In the genomic region with DNA sequence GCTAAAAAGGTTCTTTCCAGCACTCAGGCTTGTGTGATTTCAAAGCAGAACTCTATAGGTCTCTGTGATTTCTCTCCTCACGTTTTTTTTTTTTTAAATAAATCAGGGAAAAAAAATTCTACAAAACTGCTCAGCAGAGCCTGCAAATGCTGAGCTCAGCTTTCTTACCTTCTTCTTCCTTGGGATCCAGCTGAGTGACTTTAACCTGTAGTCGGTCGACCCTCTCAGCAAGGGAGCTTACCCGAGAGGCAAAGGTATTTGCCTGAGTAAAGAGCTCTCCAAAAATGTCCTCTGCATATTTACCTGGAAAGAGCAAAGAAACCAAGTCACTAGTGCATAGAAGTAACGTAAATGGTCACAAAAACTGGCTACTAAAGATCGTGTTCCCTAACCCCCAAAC, we compare ENCODE assay signal across 8 cellular contexts. TPM values are rescaled to one million over a fixed set of nuclear protein-coding genes. Genes with fewer than 3 reads are reported as not detected.
DNase-seq lines count a peak whose midpoint lies in the region; ATAC-seq and TF ChIP-seq lines count a peak whose summit lies in the region.

No MANE protein-coding gene starts in this region.

- peaks cover 49% of the 10 kb centered on the region for H3K4me1 Mint-ChIP-seq in GM23338

- no peaks in the 10 kb centered on the region for H3K9me3 ChIP-seq in SK-N-SH
- H3K9me3 ChIP-seq in spleen: no peaks in the 10 kb centered on the region

- H3K27ac ChIP-seq in GM23338 (ENCODE audit: low read depth): peak overlapping the region; percentile 73
- peak overlapping the region; percentile 26 to 67; a peak in 3 of 4 replicates for H3K27ac ChIP-seq in SK-N-SH (ENCODE audit: low read depth in 2 of 2, low read length in 1 of 2)
- H3K27ac ChIP-seq in foreskin keratinocyte: peak overlapping the region; percentile 26
- H3K27ac ChIP-seq in spleen: peak overlapping the region in 6 of 8 donors; percentile 39 to 75 (median 58)

- H3K4me1 ChIP-seq in GM23338 (ENCODE audit: insufficient read depth) (peaks cover 31% of the 10 kb centered on the region), SK-N-SH (ENCODE audit: control insufficient read depth in 1 of 2, insufficient read depth in 2 of 2, low read depth in 1 of 2, low read length in 1 of 2) (peaks cover 0 to 14% of the 10 kb centered on the region in 2 experiments; a peak in 1 of 4 replicates), foreskin keratinocyte (peaks cover 7% of the 10 kb centered on the region), spleen (peaks cover 25 to 81% (median 68%) of the 10 kb centered on the region in 6 donors)

- no peaks in the 10 kb centered on the region for H3K9me2 ChIP-seq in GM23338 (ENCODE audit: insufficient read depth)
- H3K9me2 ChIP-seq in SK-N-SH: no peaks in the 10 kb centered on the region

- no peak overlapping the region for H2AFZ ChIP-seq in GM23338
- H2AFZ ChIP-seq in SK-N-SH (ENCODE audit: low read depth): no peak overlapping the region; the same call in 1 of the 2 replicates

- H3K4me3 Mint-ChIP-seq in GM23338: peak overlapping the region; percentile 41; the same call in 2 of the 3 replicates

- H3K4me3 ChIP-seq in GM23338 (no peak overlapping the region), SK-N-SH (ENCODE audit: low read depth in 2 of 2, low read length in 1 of 2) (no peak overlapping the region), spleen (no peak overlapping the region)

- intact Hi-C loops in spleen (cut with DNase I; ENCODE audit: low total_unique reads): loop anchor here (5.0 kb wide), 1 partner anchor 189 kb away; no protein-coding TSS in a partner anchor

- peak overlapping the region; percentile 33; the same call in 1 of the 2 replicates for H3K9ac ChIP-seq in SK-N-SH

- CTCF ChIA-PET in SK-N-SH (lab: Yijun Ruan, JAX): interaction anchor here (0.8 to 16.9 kb wide), 3 partner anchors 24 to 188 kb away, joined by 3 to 111 read pairs (median 20); a partner anchor contains a TSS

- WGBS in SK-N-SH (ENCODE audit: low lambda C conversion rate): 69% methylated on average over 6 of the region's 6 CpGs
- 68 to 81% (median 73%) methylated on average over 6 of the region's 6 CpGs for WGBS in spleen, 5 donors

- H3K36me3 ChIP-seq in GM23338 (ENCODE audit: insufficient read depth): peaks cover 15% of the 10 kb centered on the region
- peaks cover 42 to 45% of the 10 kb centered on the region in 2 experiments for H3K36me3 ChIP-seq in SK-N-SH (replicated peaks in 1 of 2; ENCODE audit: control insufficient read depth in 1 of 2, insufficient read depth in 2 of 2, low read length in 1 of 2)
- peaks cover 5 to 76% (median 50%) of the 10 kb centered on the region in 6 donors for H3K36me3 ChIP-seq in spleen

- TF ChIP-seq RAD21 in SK-N-SH (IDR thresholded peaks at IDR 0.05; ENCODE audit: low read length): no peak

- peak overlapping the region; percentile 58 for H3K4me2 ChIP-seq in GM23338
- no peak overlapping the region; the same call in 1 of the 2 replicates for H3K4me2 ChIP-seq in SK-N-SH

- H3K79me2 ChIP-seq in GM23338 (replicated peaks; ENCODE audit: insufficient read depth) (peaks cover 10% of the 10 kb centered on the region), SK-N-SH (ENCODE audit: insufficient read depth) (peaks cover 49% of the 10 kb centered on the region)

- ATAC-seq in GM23338 (peak; percentile 80), foreskin keratinocyte (no peak), HG03139 (IDR thresholded peaks at IDR 0.05; ENCODE audit: unreplicated experiment) (no peak)

- POLR2A ChIA-PET in SK-N-SH (lab: Yijun Ruan, JAX): no interaction called here

- no peaks in the 10 kb centered on the region for H3K9me3 Mint-ChIP-seq in GM23338

- H3F3A ChIP-seq in GM23338 (replicated peaks; ENCODE audit: low read depth) (peaks cover 4% of the 10 kb centered on the region; the same call in 1 of the 2 replicates), SK-N-SH (replicated peaks; ENCODE audit: insufficient read depth) (peaks cover 16% of the 10 kb centered on the region)

- H3K27me3 Mint-ChIP-seq in GM23338 (ENCODE audit: insufficient read depth, low read depth, poor library complexity): peaks cover 3% of the 10 kb centered on the region

- TF ChIP-seq CTCF in GM23338 (conservative IDR thresholded peaks at IDR 0.05; ENCODE audit: low read depth in 2 of 2): no peak
- no peak for TF ChIP-seq CTCF in SK-N-SH (IDR thresholded peaks at IDR 0.05)
- TF ChIP-seq CTCF in foreskin keratinocyte (conservative IDR thresholded peaks at IDR 0.05): no peak
- no peak for TF ChIP-seq CTCF in spleen (IDR thresholded peaks at IDR 0.05 in 8 of 11, conservative IDR thresholded peaks at IDR 0.05 in 3 of 11)

- H3K27me3 ChIP-seq in GM23338 (ENCODE audit: insufficient read depth) (no peaks in the 10 kb centered on the region), SK-N-SH (ENCODE audit: insufficient read depth) (no peaks in the 10 kb centered on the region), foreskin keratinocyte (no peaks in the 10 kb centered on the region), spleen (replicated peaks in 1 of 7) (no peaks in the 10 kb centered on the region)

- no peaks in the 10 kb centered on the region; the same call in 1 of the 2 replicates for H4K20me1 ChIP-seq in GM23338 (replicated peaks; ENCODE audit: insufficient read depth)
- H4K20me1 ChIP-seq in SK-N-SH (ENCODE audit: insufficient read depth): peaks cover 6% of the 10 kb centered on the region

- H3K27ac Mint-ChIP-seq in GM23338: peak overlapping the region; percentile 95

- DNase-seq in GM23338 (ENCODE audit: low spot score) (peak; percentile 55), SK-N-SH (no peak), foreskin keratinocyte (no peak), spleen (no peak), dermis blood vessel endothelial cell (no peak), COLO829 (ENCODE audit: low spot score) (no peak)
- no peak for DNase-seq in stimulated activated naive CD4-positive, alpha-beta T cell (lab: John Stamatoyannopoulos, UW)

- TF ChIP-seq EP300 in SK-N-SH (IDR thresholded peaks at IDR 0.05; ENCODE audit: borderline replicate concordance in 1 of 2, low read depth in 1 of 2, low read length in 1 of 2): no peak

- TF ChIP-seq POLR2A in spleen (IDR thresholded peaks at IDR 0.05): no peak

- H3K36me3 Mint-ChIP-seq in GM23338 (ENCODE audit: low read depth): peaks cover 50% of the 10 kb centered on the region

TF ChIP-seq in GM23338, 12 proteins besides CTCF, POLR2A, EP300 and RAD21 (continues in another document):
- no peak for TF ChIP-seq CREB1 (CRISPR knock-in tag; IDR thresholded peaks at IDR 0.05; ENCODE audit: low read depth)
- no peak for TF ChIP-seq STAT1 (IDR thresholded peaks at IDR 0.05; ENCODE audit: unreplicated experiment)
- TF ChIP-seq NANOG (IDR thresholded peaks at IDR 0.05; ENCODE audit: borderline replicate concordance): no peak
- TF ChIP-seq EZH2 (IDR thresholded peaks at IDR 0.05; ENCODE audit: low read depth, unreplicated experiment): no peak

TF ChIP-seq in SK-N-SH, 30 proteins besides CTCF, POLR2A, EP300 and RAD21 (continues in another document):
- TF ChIP-seq RFX5 (IDR thresholded peaks at IDR 0.05; ENCODE audit: low read length): no peak
- TF ChIP-seq EZH2phosphoT487 (IDR thresholded peaks at IDR 0.05; ENCODE audit: borderline replicate concordance, low read depth): no peak
- no peak for TF ChIP-seq SIN3A (IDR thresholded peaks at IDR 0.05; ENCODE audit: borderline replicate concordance, low read depth, low read length)

RNA-seq across cellular contexts. Expression of a gene that starts 26.4 kb away (rescaled TPM):
- total RNA-seq in GM23338 (2014; rRNA removed; shearing (Covaris generic)): 6.6 and 9.1 TPM in 2 replicates
- polyA plus RNA-seq in GM23338 (2016; fragmentation: Nextera tagmentation; extraction: Ambion mirVana) (5.8 and 5.9 TPM in 2 replicates), SK-N-SH (2012; rRNA removed) (5.8 and 6.0 TPM in 2 replicates), foreskin keratinocyte (2.4 and 2.9 TPM in 2 replicates), spleen (under 1 TPM; 0.05 to 0.15 (median 0.10) TPM)
- 2.4 and 3.7 TPM in 2 replicates for polyA plus RNA-seq in SK-N-SH (2012; cell fraction: cytosol; rRNA removed)
- polyA plus RNA-seq in SK-N-SH (2012; cell fraction: nucleus; rRNA removed): 2.9 and 3.2 TPM in 2 replicates
- total RNA-seq in foreskin keratinocyte (1.9 and 2.4 TPM in 2 replicates), spleen (under 1 TPM in 3 of 7 donors, not detected in 4; 0.17 to 0.40 (median 0.28) TPM), dermis blood vessel endothelial cell (0.42 and 0.51 TPM in 2 replicates)

RNA-seq across cellular contexts. Expression of a gene that starts 35.7 kb away (rescaled TPM):
- total RNA-seq in GM23338 (2014; rRNA removed; shearing (Covaris generic)): 1.2 and 2.8 TPM in 2 replicates
- 2.0 and 2.4 TPM in 2 replicates for polyA plus RNA-seq in GM23338 (2016; fragmentation: Nextera tagmentation; extraction: Ambion mirVana)
- 0.05 TPM in 2 replicates for polyA plus RNA-seq in SK-N-SH (2012; rRNA removed)
- 0.03 and 0.05 TPM in 2 replicates for polyA plus RNA-seq in SK-N-SH (2012; cell fraction: cytosol; rRNA removed)
- 0.48 and 0.55 TPM in 2 replicates for polyA plus RNA-seq in SK-N-SH (2012; cell fraction: nucleus; rRNA removed)
- 1.7 and 2.7 TPM in 2 replicates for total RNA-seq in foreskin keratinocyte
- 3.2 and 4.5 TPM in 2 replicates for polyA plus RNA-seq in foreskin keratinocyte
- total RNA-seq in spleen: not detected
- polyA plus RNA-seq in spleen: under 1 TPM in 1 of 3 donors, not detected in 2; 0.06 TPM
- total RNA-seq in dermis blood vessel endothelial cell: not detected in 2 replicates

RNA-seq across cellular contexts. Expression of a gene that starts 44.2 kb away (rescaled TPM):
- total RNA-seq in GM23338 (2014; rRNA removed; shearing (Covaris generic)): 0.49 TPM in 1 of 2 replicates, not detected in the other
- 0.66 TPM in 1 of 2 replicates, not detected in the other for polyA plus RNA-seq in GM23338 (2016; fragmentation: Nextera tagmentation; extraction: Ambion mirVana)
- not detected in 2 replicates for polyA plus RNA-seq in SK-N-SH (2012; rRNA removed)
- not detected in 2 replicates for polyA plus RNA-seq in SK-N-SH (2012; cell fraction: cytosol; rRNA removed)
- polyA plus RNA-seq in SK-N-SH (2012; cell fraction: nucleus; rRNA removed): not detected in 2 replicates
- not detected in 2 replicates for total RNA-seq in foreskin keratinocyte
- 0.11 and 0.12 TPM in 2 replicates for polyA plus RNA-seq in foreskin keratinocyte
- 10 to 100 TPM in 3 of 7 donors, 1 to 10 TPM in 4; 4.4 to 21.7 (median 7.7) TPM for total RNA-seq in spleen
- polyA plus RNA-seq in spleen: 10 to 100 TPM in 2 of 3 donors, 1 to 10 TPM in 1; 3.7 to 14.4 (median 11.7) TPM
- 0.09 TPM in 1 of 2 replicates, not detected in the other for total RNA-seq in dermis blood vessel endothelial cell

RNA-seq across cellular contexts. Expression of a gene that starts 52.0 kb away (rescaled TPM):
- 10.6 and 14.9 TPM in 2 replicates for total RNA-seq in GM23338 (2014; rRNA removed; shearing (Covaris generic))
- polyA plus RNA-seq in GM23338 (2016; fragmentation: Nextera tagmentation; extraction: Ambion mirVana) (7.4 and 8.2 TPM in 2 replicates), SK-N-SH (2012; rRNA removed) (14.5 and 17.3 TPM in 2 replicates), foreskin keratinocyte (41.0 and 44.0 TPM in 2 replicates), spleen (10 to 100 TPM; 20.3 to 31.7 (median 29.6) TPM)
- 3.9 and 6.9 TPM in 2 replicates for polyA plus RNA-seq in SK-N-SH (2012; cell fraction: cytosol; rRNA removed)
- 95.2 and 113 TPM in 2 replicates for polyA plus RNA-seq in SK-N-SH (2012; cell fraction: nucleus; rRNA removed)
- total RNA-seq in foreskin keratinocyte (43.3 and 44.7 TPM in 2 replicates), spleen (10 to 100 TPM; 20.4 to 55.0 (median 38.0) TPM), dermis blood vessel endothelial cell (6.6 and 10.3 TPM in 2 replicates)
